34 cellular contexts compared by ENCODE assay signal in the genomic region with DNA sequence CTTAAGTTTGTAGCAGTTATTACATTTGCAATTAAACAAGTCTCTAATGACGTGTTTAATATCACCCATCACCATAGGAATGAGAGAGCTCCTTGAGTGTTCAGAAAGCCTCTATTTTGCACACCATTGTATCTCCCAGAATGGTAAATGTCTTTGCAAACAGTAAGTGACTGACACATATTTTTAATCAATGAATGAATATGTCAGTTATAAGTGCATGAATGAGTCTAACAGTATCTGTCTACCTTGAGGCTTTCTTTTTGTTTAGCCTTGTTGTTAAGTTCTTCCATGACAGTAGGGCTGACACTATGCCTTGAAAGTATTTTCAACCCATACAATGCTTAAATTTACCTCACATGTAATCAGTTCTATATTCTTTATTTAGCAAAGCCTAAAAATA.
"Had no signal": no experiment of that assay in that cellular context is flagged by ENCODE, and none has a peak within 500 bp of the region (broad histone marks: within the 10 kb centered on the region; RNA-seq: fewer than 3 reads in every experiment).

No MANE protein-coding gene starts in this region.

- H3K36me3 ChIP-seq: MG63 had no signal

- H3K9me3 ChIP-seq: MG63 had no signal

- DNase-seq: Karpas-422, Kasumi-1, MG63, MM.1S, MV-4-11, NCI-H1048, NCI-H1092, NCI-H1092 treated with DMSO at 0.1 percent for 48 hours, NCI-H1105, NCI-H1105 treated with DMSO at 0.1 percent for 48 hours, NCI-H1417, NCI-H1417 treated with DMSO at 0.1 percent for 48 hours, NCI-H1436, NCI-H1436 treated with DMSO at 0.1 percent for 48 hours, NCI-H146, NCI-H1694, NCI-H1694 treated with DMSO at 0.1 percent for 48 hours, NCI-H187, NCI-H187 treated with DMSO at 0.1 percent for 48 hours, NCI-H1930, NCI-H2029, NCI-H2029 treated with DMSO at 0.1 percent for 48 hours, NCI-H2081, NCI-H2081 treated with DMSO at 0.1 percent for 48 hours, NCI-H2107, NCI-H2171, NCI-H2171 treated with DMSO at 0.1 percent for 48 hours, NCI-H2227 treated with DMSO at 0.1 percent for 48 hours, NCI-H226, NCI-H345, NCI-H446, NCI-H446 treated with DMSO at 0.1 percent for 48 hours, NCI-H510A, NCI-H510A treated with DMSO at 0.1 percent for 48 hours had no signal

- H3K27me3 ChIP-seq: MG63 had no signal

- H3K4me3 ChIP-seq: MG63 had no signal
